In the genomic region with DNA sequence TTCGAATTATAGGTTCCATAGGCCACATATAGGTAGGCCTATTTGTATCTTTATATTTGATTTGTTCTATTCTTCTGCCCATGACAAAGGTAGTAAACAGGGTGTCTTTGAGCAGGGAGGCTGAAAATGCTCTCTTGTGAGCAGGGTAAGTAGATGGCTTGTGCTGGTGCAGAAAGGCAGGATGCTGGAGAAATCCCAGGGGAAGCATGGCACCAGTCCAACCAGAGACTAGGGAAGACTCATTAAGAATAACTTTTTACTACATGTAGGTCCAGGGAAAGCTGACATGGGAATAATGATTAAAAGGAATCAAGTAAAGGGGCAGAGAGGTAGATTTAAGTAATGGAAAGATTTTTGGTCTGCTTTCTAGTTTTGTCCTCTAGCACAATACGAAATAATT, we compare ENCODE assay signal across 22 cellular contexts.
"Had no signal": no experiment of that assay in that cellular context is flagged by ENCODE, and none has a peak within 500 bp of the region (broad histone marks: within the 10 kb centered on the region; RNA-seq: fewer than 3 reads in every experiment).

No MANE protein-coding gene starts in this region.

- DNase-seq: KBM-7; MV-4-11; NCI-H1092; NCI-H1105 treated with DMSO at 0.1 percent for 48 hours; NCI-H1417 treated with DMSO at 0.1 percent for 48 hours; NCI-H146; NCI-H1694 treated with DMSO at 0.1 percent for 48 hours; NCI-H1930; NCI-H2081; NCI-H2107; NCI-H2227 treated with DMSO at 0.1 percent for 48 hours; NCI-H524; NCI-H526 treated with DMSO at 0.1 percent for 48 hours; NCI-H748 treated with DMSO at 0.1 percent for 48 hours; NK-92 treated with Interleukin-12 subunit alpha and Interleukin-12 subunit beta, amount 100 ng/mL, for 24 hours; PC-3; SIG-M5; SK-N-SH; SW 1271 had no signal

- H3K36me3 ChIP-seq: SJSA1 had no signal

- H3K4me3 ChIP-seq: SJSA1 had no signal

- H3K27me3 ChIP-seq: SJSA1 had no signal

- H3K9ac ChIP-seq: SK-N-SH had no signal

- H3K27ac ChIP-seq: RWPE1, SJSA1 had no signal

- H3K4me1 ChIP-seq: SJSA1 had no signal

- ATAC-seq: Panc1, PC-3 had no signal

- H3K9me3 ChIP-seq: SK-N-SH had no signal
